ENCODE assay signal across 4 cellular contexts in genomic region chr16:23751053-23751452, GRCh38. TPM values are rescaled to one million over a fixed set of nuclear protein-coding genes. Genes with fewer than 3 reads are reported as not detected.
"Had no signal": no experiment of that assay in that cellular context is flagged by ENCODE, and none has a peak within 500 bp of the region (broad histone marks: within the 10 kb centered on the region; RNA-seq: fewer than 3 reads in every experiment).

No MANE protein-coding gene starts in this region.

RNA-seq across cellular contexts. Expression of gene CHP2, which starts 3.8 kb away (rescaled TPM):
- total RNA-seq: LHCN-M2, M059J, MCF 10A, NCI-H460 had no signal

RNA-seq across cellular contexts. Expression of gene ERN2, which starts 38.0 kb away (rescaled TPM):
- total RNA-seq: LHCN-M2, M059J, MCF 10A, NCI-H460 had no signal
